In the genomic region with DNA sequence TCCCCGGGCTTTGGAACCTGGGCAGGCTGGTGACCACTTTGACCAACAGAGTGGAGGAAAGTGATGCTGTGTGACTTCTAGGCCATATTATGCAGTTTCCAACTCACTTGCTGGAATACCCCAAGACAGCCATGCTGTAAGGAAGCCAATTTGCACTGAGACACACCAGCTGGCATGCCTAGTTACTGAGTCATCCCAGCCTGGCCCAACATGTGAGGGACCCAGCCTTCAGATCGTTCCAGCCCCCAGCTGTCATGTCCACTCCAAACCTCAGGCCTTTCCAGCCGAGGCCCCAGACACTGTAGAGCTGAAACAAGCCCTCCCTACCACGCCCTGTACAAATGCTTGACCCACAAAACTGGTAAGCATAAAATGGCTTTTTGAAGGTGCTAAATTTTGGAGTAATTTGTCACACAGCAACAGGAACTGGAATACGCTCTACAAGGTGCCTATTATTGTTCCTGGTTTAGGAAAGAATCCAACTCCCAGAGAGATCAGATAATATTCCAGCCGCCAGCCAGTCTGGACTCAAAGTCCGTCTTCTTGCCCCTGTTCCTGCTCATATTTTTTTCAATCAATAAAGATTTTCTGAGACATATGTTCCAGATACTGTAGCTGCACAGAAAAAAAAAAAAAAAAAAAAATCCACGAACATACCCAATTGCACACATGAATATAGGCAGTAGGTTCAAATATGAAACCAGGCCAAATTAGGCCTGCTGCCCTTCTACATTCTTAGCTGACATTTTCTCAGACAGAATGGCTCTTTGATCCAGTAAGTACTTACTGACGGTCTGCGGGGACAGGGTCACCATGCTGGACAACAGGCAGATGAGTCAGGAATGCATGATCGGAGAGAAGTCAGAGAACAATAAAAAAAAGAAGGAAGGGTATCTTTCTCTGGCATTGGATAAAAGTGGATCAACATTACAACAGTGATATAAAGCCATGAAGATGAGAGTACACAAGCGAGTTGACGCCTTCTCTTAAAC, we compare ENCODE assay signal across 14 cellular contexts. TPM values are rescaled to one million over a fixed set of nuclear protein-coding genes. Genes with fewer than 3 reads are reported as not detected.
DNase-seq lines count a peak whose midpoint lies in the region; ATAC-seq and TF ChIP-seq lines count a peak whose summit lies in the region.
"Had no signal": no experiment of that assay in that cellular context is flagged by ENCODE, and none has a peak within 500 bp of the region (broad histone marks: within the 10 kb centered on the region; RNA-seq: fewer than 3 reads in every experiment).

No MANE protein-coding gene starts in this region.

- H3K27me3 ChIP-seq in SJCRH30: no peaks in the 10 kb centered on the region
- H3K27me3 ChIP-seq: spleen had no signal

- ATAC-seq in GM18868 (IDR thresholded peaks at IDR 0.05; ENCODE audit: unreplicated experiment): no peak
- no peak for ATAC-seq in GM21576 (IDR thresholded peaks at IDR 0.05; ENCODE audit: unreplicated experiment)
- ATAC-seq: CD8-positive, alpha-beta T cell; natural killer cell treated with Interleukin-12 subunit alpha and Interleukin-12 subunit beta and Interleukin-15 and Interleukin-18, amount 100 ng/mL, for 72 hours had no signal

- peak overlapping the region; percentile 85 for H3K27ac ChIP-seq in SJCRH30
- H3K27ac ChIP-seq: spleen had no signal

- H3K4me3 ChIP-seq in SJCRH30: no peak overlapping the region
- H3K4me3 ChIP-seq in fibroblast of the aortic adventitia (ENCODE audit: low read depth, low read length): no peak overlapping the region
- H3K4me3 ChIP-seq: spleen had no signal

- H3K4me1 ChIP-seq in SJCRH30: peaks cover 34% of the 10 kb centered on the region

- DNase-seq in ELR (ENCODE audit: low read depth) (peak; percentile 68), SJCRH30 (peak; percentile 92 to 94), fibroblast of the aortic adventitia (ENCODE audit: low read depth) (peak; percentile 78), myocyte (ENCODE audit: low read depth) (peak; percentile 94), cortex of kidney (lab: John Stamatoyannopoulos, UW) (no peak), NCI-H1417 (lab: John Stamatoyannopoulos, UW) (no peak)
- DNase-seq: activated CD4-positive, alpha-beta T cell treated with anti-CD3 and anti-CD28 coated beads, Interleukin-2, amount 50 U/mL, for 1 hour; activated naive CD4-positive, alpha-beta T cell treated with Interleukin-2 at 50 U/mL for 16 hours; CD8-positive, alpha-beta T cell; NCI-H748 treated with DMSO at 0.1 percent for 48 hours; spleen had no signal

- TF ChIP-seq CTCF in fibroblast of the aortic adventitia (IDR thresholded peaks at IDR 0.05; ENCODE audit: insufficient read depth, low read length): no peak

- no peaks in the 10 kb centered on the region for H3K36me3 ChIP-seq in SJCRH30
- H3K36me3 ChIP-seq: spleen had no signal

- H3K9me3 ChIP-seq in SJCRH30 (replicated peaks): no peaks in the 10 kb centered on the region
- H3K9me3 ChIP-seq: spleen had no signal

RNA-seq across cellular contexts. Expression of a gene that starts 35.1 kb away (rescaled TPM):
- total RNA-seq in SJCRH30 (2014; rRNA removed; shearing (Covaris generic)): 64.2 and 66.1 TPM in 2 replicates
- 43.5 and 53.7 TPM in 2 replicates for total RNA-seq in fibroblast of the aortic adventitia (ENCODE audit: low replicate concordance)
- 25.6 and 31.8 TPM in 2 replicates for total RNA-seq in myocyte
- 34.4 TPM for polyA plus RNA-seq in myocyte (2012)

Comparison
In these comparisons a context has a peak if more than half of its experiments do, and no peak if none do; other contexts are left out.
1. DNase-seq: peak in ELR (single experiment), SJCRH30 (2 of 2), fibroblast of the aortic adventitia (single experiment) and myocyte (single experiment); none in cortex of kidney (single experiment) and NCI-H1417 (0 of 3).